12 cellular contexts compared by ENCODE assay signal in the genomic region with DNA sequence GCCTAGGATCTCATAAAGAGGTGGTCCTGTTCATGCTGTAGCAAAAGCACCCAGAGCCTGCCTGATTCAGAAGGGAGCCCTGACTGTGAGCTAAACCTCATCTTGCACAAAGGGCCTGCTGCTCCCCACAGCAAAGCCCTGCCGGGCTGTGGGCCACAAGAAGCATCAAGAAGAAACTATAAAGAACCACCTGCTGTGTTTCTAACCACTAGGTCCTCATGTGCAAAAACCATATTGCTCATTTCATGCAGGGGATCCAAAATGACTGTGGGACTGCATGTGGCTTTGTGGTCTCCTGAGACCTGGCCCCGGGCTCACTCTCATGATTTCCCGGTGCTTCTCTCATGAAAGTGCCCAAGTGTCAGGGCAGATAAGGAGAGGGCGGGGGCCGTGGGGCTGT.
DNase-seq lines count a peak whose midpoint lies in the region; ATAC-seq and TF ChIP-seq lines count a peak whose summit lies in the region.
"Had no signal": no experiment of that assay in that cellular context is flagged by ENCODE, and none has a peak within 500 bp of the region (broad histone marks: within the 10 kb centered on the region; RNA-seq: fewer than 3 reads in every experiment).

No MANE protein-coding gene starts in this region.

- H3K36me3 Mint-ChIP-seq in activated naive CD8-positive, alpha-beta T cell treated with anti-CD3 and anti-CD28 coated beads, Interleukin-2, amount 10 ng/mL, durations not matched to agents 7 days and 5 days = no peaks in the 10 kb centered on the region
- H3K36me3 Mint-ChIP-seq in CD14-positive monocyte = no peaks in the 10 kb centered on the region

- H3K9me3 Mint-ChIP-seq in activated naive CD8-positive, alpha-beta T cell treated with anti-CD3 and anti-CD28 coated beads, Interleukin-2, amount 10 ng/mL, durations not matched to agents 7 days and 5 days = no peaks in the 10 kb centered on the region
- peaks cover 0 to 3% (median 0%) of the 10 kb centered on the region in 7 donors for H3K9me3 Mint-ChIP-seq in CD14-positive monocyte

- H3K4me1 Mint-ChIP-seq in activated naive CD8-positive, alpha-beta T cell treated with anti-CD3 and anti-CD28 coated beads, Interleukin-2, amount 10 ng/mL, durations not matched to agents 7 days and 5 days = peaks cover 9% of the 10 kb centered on the region
- peaks cover 8% of the 10 kb centered on the region for H3K4me1 Mint-ChIP-seq in CD14-positive monocyte

- POLR2A ChIA-PET in activated naive CD8-positive, alpha-beta T cell treated with anti-CD3 and anti-CD28 coated beads, Interleukin-2, amount 10 ng/mL, durations not matched to agents 7 days and 5 days (lab: Charles Lee) = interaction anchor here (0.9 kb wide), 1 partner anchor 25 kb away, joined by 3 read pairs; no protein-coding TSS in a partner anchor

- TF ChIP-seq CTCF in foreskin fibroblast (IDR thresholded peaks at IDR 0.05; ENCODE audit: low read depth, low read length) (no peak), CD14-positive monocyte (IDR thresholded peaks at IDR 0.05) (no peak)

- peak overlapping the region; percentile 4 for H3K4me3 Mint-ChIP-seq in activated naive CD8-positive, alpha-beta T cell treated with anti-CD3 and anti-CD28 coated beads, Interleukin-2, amount 10 ng/mL, durations not matched to agents 7 days and 5 days
- no peak overlapping the region for H3K4me3 Mint-ChIP-seq in CD14-positive monocyte

- H3K27ac Mint-ChIP-seq in activated naive CD8-positive, alpha-beta T cell treated with anti-CD3 and anti-CD28 coated beads, Interleukin-2, amount 10 ng/mL, durations not matched to agents 7 days and 5 days = no peak overlapping the region
- H3K27ac Mint-ChIP-seq in CD14-positive monocyte = no peak overlapping the region

- ATAC-seq in GM19351 (IDR thresholded peaks at IDR 0.05; ENCODE audit: unreplicated experiment) = peak; percentile 82
- peak; percentile 46 for ATAC-seq in HG03521 (IDR thresholded peaks at IDR 0.05; ENCODE audit: unreplicated experiment)
- ATAC-seq in activated naive CD8-positive, alpha-beta T cell treated with anti-CD3 and anti-CD28 coated beads, Interleukin-2, amount 10 ng/mL, durations not matched to agents 7 days and 5 days (ENCODE audit: low read depth) = peak; percentile 93
- ATAC-seq in HG03045 (IDR thresholded peaks at IDR 0.05; ENCODE audit: unreplicated experiment) = no peak
- ATAC-seq: body of pancreas had no signal

- intact Hi-C loops in CD14-positive monocyte (cut with micrococcal nuclease) = no loop called here

- peaks cover 68% of the 10 kb centered on the region for H3K27me3 Mint-ChIP-seq in activated naive CD8-positive, alpha-beta T cell treated with anti-CD3 and anti-CD28 coated beads, Interleukin-2, amount 10 ng/mL, durations not matched to agents 7 days and 5 days
- peaks cover 6 to 21% (median 7%) of the 10 kb centered on the region in 3 donors for H3K27me3 Mint-ChIP-seq in CD14-positive monocyte (ENCODE audit: low read depth in 3 of 3)

- peak; percentile 58 for DNase-seq in DMS79 treated with DMSO at 0.1 percent for 48 hours (lab: John Stamatoyannopoulos, UW)
- DNase-seq in activated naive CD8-positive, alpha-beta T cell treated with anti-CD3 and anti-CD28 coated beads, Interleukin-2, amount 10 ng/mL, durations not matched to agents 7 days and 5 days = no peak
- no peak for DNase-seq in foreskin fibroblast
- DNase-seq in HuH-7 (ENCODE audit: low spot score) = no peak
- DNase-seq in CD14-positive monocyte (ENCODE audit: low spot score) = no peak
- DNase-seq: body of pancreas, left ventricle myocardium inferior, NCI-H1105, nucleus accumbens had no signal

- no peak overlapping the region for H3K4me3 ChIP-seq in foreskin fibroblast (ENCODE audit: low read depth in 1 of 2, low read length in 2 of 2)
- H3K4me3 ChIP-seq: body of pancreas, left ventricle myocardium inferior had no signal
